Comparison of ENCODE assay signal across 17 cellular contexts in genomic region chr14:99408286-99408970, GRCh38.
"Had no signal": no experiment of that assay in that cellular context is flagged by ENCODE, and none has a peak within 500 bp of the region (broad histone marks: within the 10 kb centered on the region; RNA-seq: fewer than 3 reads in every experiment).

No MANE protein-coding gene starts in this region.

- H3K27me3 ChIP-seq: hepatocyte, pancreas, SJSA1, stomach had no signal

- H3K4me3 Mint-ChIP-seq: activated naive CD4-positive, alpha-beta T cell treated with anti-CD3 and anti-CD28 coated beads, Interleukin-2, amount 50 U/mL, for 24 hours; brain; central memory CD8-positive, alpha-beta T cell had no signal

- H3K27ac Mint-ChIP-seq: activated naive CD4-positive, alpha-beta T cell treated with anti-CD3 and anti-CD28 coated beads, Interleukin-2, amount 50 U/mL, for 24 hours had no signal

- FAIRE-seq: pancreas had no signal

- H3K4me1 ChIP-seq: pancreas, SJSA1 had no signal

- H3K27ac ChIP-seq: hepatocyte, pancreas, SJSA1, stomach, thoracic aorta had no signal

- H3K4me3 ChIP-seq: hepatocyte, pancreas, SJSA1, stomach, thoracic aorta had no signal

- H3K27me3 Mint-ChIP-seq: activated naive CD4-positive, alpha-beta T cell treated with anti-CD3 and anti-CD28 coated beads, Interleukin-2, amount 50 U/mL, for 24 hours; brain; central memory CD8-positive, alpha-beta T cell had no signal

- DNase-seq: activated CD4-positive, CD25-positive, alpha-beta regulatory T cell; activated effector memory CD4-positive, alpha-beta T cell treated with Interleukin-2 at 50 U/mL for 16 hours; activated T-cell treated with anti-CD3 and anti-CD28 coated beads, Interleukin-2, amount 50 U/mL, for 1 hour; amygdala; cortex of kidney; effector CD8-positive, alpha-beta T cell; mammary epithelial cell; pancreas; stimulated activated CD4-positive, alpha-beta T cell treated with anti-CD3 and anti-CD28 coated beads, Interleukin-4, amount 100 ng/mL, for 1 hour; stomach; T-helper 1 cell had no signal

- H3K9me3 Mint-ChIP-seq: activated naive CD4-positive, alpha-beta T cell treated with anti-CD3 and anti-CD28 coated beads, Interleukin-2, amount 50 U/mL, for 24 hours; brain; central memory CD8-positive, alpha-beta T cell had no signal

- H3K9me3 ChIP-seq: pancreas, SJSA1, stomach, thoracic aorta had no signal
